8 cellular contexts compared by ENCODE assay signal in genomic region chr9:136791466-136792276, GRCh38. TPM values are rescaled to one million over a fixed set of nuclear protein-coding genes. Genes with fewer than 3 reads are reported as not detected.
DNase-seq lines count a peak whose midpoint lies in the region; ATAC-seq, FAIRE-seq and TF ChIP-seq lines count a peak whose summit lies in the region.

No MANE protein-coding gene starts in this region.

- H3K79me2 ChIP-seq in Loucy (ENCODE audit: insufficient read depth, low read length), result no peaks in the 10 kb centered on the region; the same call in 1 of the 2 replicates

- H3K4me1 ChIP-seq in A549 (peaks cover 45% of the 10 kb centered on the region), Loucy (ENCODE audit: insufficient read depth, low read length, poor library complexity, severe bottlenecking) (peaks cover 18% of the 10 kb centered on the region), body of pancreas (peaks cover 64% of the 10 kb centered on the region)

- H3K27me3 ChIP-seq in Loucy (ENCODE audit: insufficient read depth, low read length, poor library complexity, severe bottlenecking) (no peaks in the 10 kb centered on the region), body of pancreas (no peaks in the 10 kb centered on the region)

- H3K36me3 ChIP-seq in Loucy (ENCODE audit: insufficient read depth, low read length), result no peaks in the 10 kb centered on the region
- H3K36me3 ChIP-seq in body of pancreas (replicated peaks in 1 of 2; ENCODE audit: insufficient read depth in 1 of 2, low read depth in 2 of 2), result no peaks in the 10 kb centered on the region

- DNase-seq in A549 (ENCODE audit: low read depth in 1 of 2, low spot score in 1 of 2) (peak in 1 of 2 experiments; percentile 54), T-helper 9 cell (peak; percentile 61), body of pancreas (peak; percentile 84 to 90 (median 88)), kidney glomerular epithelial cell (lab: John Stamatoyannopoulos, UW) (peak; percentile 30), GM19238 (ENCODE audit: insufficient read length, low spot score) (no peak)
- DNase-seq in stimulated activated CD4-positive, alpha-beta T cell treated with anti-CD3 and anti-CD28 coated beads, Interleukin-2, amount 100 ng/mL, for 24 hours, result peak; percentile 72 to 73

- WGBS in A549 (ENCODE audit: missing lambda C conversion rate), result 7% methylated on average over 16 of the region's 34 CpGs
- WGBS in body of pancreas, 2 donors, result 0 to 1% methylated on average over 3 to 32 of the region's 34 CpGs

- peak overlapping the region; percentile 95 for H3K9ac ChIP-seq in Loucy (ENCODE audit: low read depth, low read length, poor library complexity, severe bottlenecking)

- H3K4me3 ChIP-seq in A549 (peak overlapping the region; percentile 88), Loucy (ENCODE audit: low read length, poor library complexity, severe bottlenecking) (peak overlapping the region; percentile 89), body of pancreas (peak overlapping the region in 1 of 2 donors; percentile 49)

- peak overlapping the region; percentile 91 to 94 for H3K27ac ChIP-seq in A549
- peak overlapping the region; percentile 89 to 99 (median 96) for H3K27ac ChIP-seq in body of pancreas

- H3K9me2 ChIP-seq in Loucy (replicated peaks; ENCODE audit: low read depth, low read length), result no peaks in the 10 kb centered on the region

- CTCF ChIA-PET in A549 (lab: Yijun Ruan, JAX), result interaction anchor here (0.7 to 26.2 kb wide), 30 partner anchors 8 to 276 kb away, joined by 3 to 625 read pairs (median 4); partner anchors contain the start of genes AJM1, LCN15, LCN8 and RABL6

- H3K9me3 ChIP-seq in A549, result no peaks in the 10 kb centered on the region
- no peaks in the 10 kb centered on the region for H3K9me3 ChIP-seq in Loucy (ENCODE audit: insufficient read depth, low read depth, low read length)
- H3K9me3 ChIP-seq in body of pancreas, result no peaks in the 10 kb centered on the region

- TF ChIP-seq EP300 in A549 (IDR thresholded peaks at IDR 0.05), result no peak

- H4K20me1 ChIP-seq in Loucy (ENCODE audit: insufficient read depth, low read length, poor library complexity, severe bottlenecking), result peaks cover 9% of the 10 kb centered on the region

- FAIRE-seq in A549 (lab: Jason Lieb, UNC), result no peak

- peak; percentile 42 to 52; a peak in 4 of 5 replicates for TF ChIP-seq RAD21 in A549 (conservative IDR thresholded peaks at IDR 0.05 in 1 of 2, IDR thresholded peaks at IDR 0.05 in 1 of 2)

- intact Hi-C loops in body of pancreas (cut with DNase I), result no loop called here

- H3F3A ChIP-seq in Loucy (ENCODE audit: low read depth), result no peaks in the 10 kb centered on the region

- TF ChIP-seq POLR2A in A549 (IDR thresholded peaks at IDR 0.05; ENCODE audit: low read length) (no peak), body of pancreas (IDR thresholded peaks at IDR 0.05) (peak; percentile 60 to 84 (median 81))

- TF ChIP-seq CTCF in A549 (IDR thresholded peaks at IDR 0.05) (peak; percentile 100), Loucy (conservative IDR thresholded peaks at IDR 0.05; ENCODE audit: low read length) (peak; percentile 99), body of pancreas (IDR thresholded peaks at IDR 0.05) (peak; percentile 94 to 99 (median 97))

- POLR2A ChIA-PET in A549 (lab: Yijun Ruan, JAX), result no interaction called here

- H3K4me2 ChIP-seq in A549, result peak overlapping the region; percentile 93
- peak overlapping the region; percentile 98 for H3K4me2 ChIP-seq in Loucy (ENCODE audit: low read depth, low read length, poor library complexity, severe bottlenecking)

- ATAC-seq in A549 (peak; percentile 36 to 43), GM18502 (IDR thresholded peaks at IDR 0.05; ENCODE audit: poor library complexity, unreplicated experiment) (peak; percentile 29), body of pancreas (peak; percentile 61)

- peak overlapping the region; percentile 81 for H2AFZ ChIP-seq in Loucy (ENCODE audit: low read length)

TF ChIP-seq in A549, 52 proteins besides CTCF, POLR2A, EP300 and RAD21:
- no peak for TF ChIP-seq ZSCAN20 (CRISPR knock-in tag; IDR thresholded peaks at IDR 0.05)
- no peak for TF ChIP-seq FOSB (CRISPR knock-in tag; IDR thresholded peaks at IDR 0.05)
- 0 out of 2 replicates have a peak, but pooled peaks have one; percentile 26 for TF ChIP-seq HMGXB4 (CRISPR knock-in tag; IDR thresholded peaks at IDR 0.05; ENCODE audit: borderline replicate concordance)
- TF ChIP-seq ESRRA (IDR thresholded peaks at IDR 0.05; ENCODE audit: borderline replicate concordance, low read length), result no peak
- peak; percentile 57 for TF ChIP-seq SMC3 (IDR thresholded peaks at IDR 0.05)
- 0 out of 3 replicates have a peak, but pooled peaks have one; percentile 23 for TF ChIP-seq BCL3 (IDR thresholded peaks at IDR 0.05)

RNA-seq across cellular contexts. Expression of gene TMEM141, which starts 0.5 kb away (rescaled TPM):
- polyA plus RNA-seq in A549 (2011; rRNA removed) (64.5 and 78.0 TPM in 2 replicates), A549 (2017; fragmentation: RNase III; extraction: RNeasy Plus Mini Kit Qiagen cat#74134 plus additional on column Dnase treatment) (69.9 to 71.0 TPM (median 70.7 TPM) in 3 replicates)
- 104 and 117 TPM in 2 replicates for polyA plus RNA-seq in A549 (2012; cell fraction: cytosol; rRNA removed)
- 75.8 and 78.8 TPM in 2 replicates for polyA plus RNA-seq in A549 (2012; cell fraction: nucleus; rRNA removed)
- 27.4 and 35.2 TPM in 2 replicates for polyA minus RNA-seq in A549 (2011; rRNA and poly(A)+ RNA removed)
- total RNA-seq in body of pancreas, result 10 to 100 TPM; 45.1 to 52.1 TPM

RNA-seq across cellular contexts. Expression of gene CCDC183, which starts 4.5 kb away (rescaled TPM):
- polyA plus RNA-seq in A549 (2011; rRNA removed) (1.4 and 1.6 TPM in 2 replicates), A549 (2017; fragmentation: RNase III; extraction: RNeasy Plus Mini Kit Qiagen cat#74134 plus additional on column Dnase treatment) (0.58 to 1.1 TPM (median 0.90 TPM) in 3 replicates)
- 0.73 and 0.93 TPM in 2 replicates for polyA plus RNA-seq in A549 (2012; cell fraction: cytosol; rRNA removed)
- 4.0 and 4.8 TPM in 2 replicates for polyA plus RNA-seq in A549 (2012; cell fraction: nucleus; rRNA removed)
- polyA minus RNA-seq in A549 (2011; rRNA and poly(A)+ RNA removed), result 0.66 TPM in 1 of 2 replicates, not detected in the other
- 10 to 100 TPM in 1 of 2 donors, 1 to 10 TPM in 1; 3.3 to 14.5 TPM for total RNA-seq in body of pancreas

RNA-seq across cellular contexts. Expression of gene RABL6, which starts 16.1 kb away (rescaled TPM):
- polyA plus RNA-seq in A549 (2011; rRNA removed) (46.8 and 53.5 TPM in 2 replicates), A549 (2017; fragmentation: RNase III; extraction: RNeasy Plus Mini Kit Qiagen cat#74134 plus additional on column Dnase treatment) (70.3 to 72.2 TPM (median 71.4 TPM) in 3 replicates)
- polyA plus RNA-seq in A549 (2012; cell fraction: cytosol; rRNA removed), result 49.2 and 73.5 TPM in 2 replicates
- polyA plus RNA-seq in A549 (2012; cell fraction: nucleus; rRNA removed), result 112 and 138 TPM in 2 replicates
- 70.0 and 70.9 TPM in 2 replicates for polyA minus RNA-seq in A549 (2011; rRNA and poly(A)+ RNA removed)
- total RNA-seq in body of pancreas, result 10 to 100 TPM; 69.8 to 72.8 TPM

RNA-seq across cellular contexts. Expression of gene LCN15, which starts 27.4 kb away (rescaled TPM):
- 0.10 and 0.24 TPM in 2 replicates for polyA plus RNA-seq in A549 (2011; rRNA removed)
- 0.05 and 0.08 TPM in 2 replicates for polyA plus RNA-seq in A549 (2012; cell fraction: cytosol; rRNA removed)
- polyA plus RNA-seq in A549 (2012; cell fraction: nucleus; rRNA removed), result 0.18 and 0.20 TPM in 2 replicates
- 0.07 to 0.09 TPM in 2 of 3 replicates, not detected in the other for polyA plus RNA-seq in A549 (2017; fragmentation: RNase III; extraction: RNeasy Plus Mini Kit Qiagen cat#74134 plus additional on column Dnase treatment)
- not detected in 2 replicates for polyA minus RNA-seq in A549 (2011; rRNA and poly(A)+ RNA removed)
- not detected for total RNA-seq in body of pancreas

RNA-seq across cellular contexts. Expression of gene LCN8, which starts 33.6 kb away (rescaled TPM):
- polyA plus RNA-seq in A549 (2011; rRNA removed) (not detected in 2 replicates), A549 (2017; fragmentation: RNase III; extraction: RNeasy Plus Mini Kit Qiagen cat#74134 plus additional on column Dnase treatment) (not detected in 3 replicates)
- polyA plus RNA-seq in A549 (2012; cell fraction: cytosol; rRNA removed), result not detected in 2 replicates
- polyA plus RNA-seq in A549 (2012; cell fraction: nucleus; rRNA removed), result 0.05 TPM in 1 of 2 replicates, not detected in the other
- not detected in 2 replicates for polyA minus RNA-seq in A549 (2011; rRNA and poly(A)+ RNA removed)
- not detected for total RNA-seq in body of pancreas
